ENCODE assay signal across 8 cellular contexts in the genomic region with DNA sequence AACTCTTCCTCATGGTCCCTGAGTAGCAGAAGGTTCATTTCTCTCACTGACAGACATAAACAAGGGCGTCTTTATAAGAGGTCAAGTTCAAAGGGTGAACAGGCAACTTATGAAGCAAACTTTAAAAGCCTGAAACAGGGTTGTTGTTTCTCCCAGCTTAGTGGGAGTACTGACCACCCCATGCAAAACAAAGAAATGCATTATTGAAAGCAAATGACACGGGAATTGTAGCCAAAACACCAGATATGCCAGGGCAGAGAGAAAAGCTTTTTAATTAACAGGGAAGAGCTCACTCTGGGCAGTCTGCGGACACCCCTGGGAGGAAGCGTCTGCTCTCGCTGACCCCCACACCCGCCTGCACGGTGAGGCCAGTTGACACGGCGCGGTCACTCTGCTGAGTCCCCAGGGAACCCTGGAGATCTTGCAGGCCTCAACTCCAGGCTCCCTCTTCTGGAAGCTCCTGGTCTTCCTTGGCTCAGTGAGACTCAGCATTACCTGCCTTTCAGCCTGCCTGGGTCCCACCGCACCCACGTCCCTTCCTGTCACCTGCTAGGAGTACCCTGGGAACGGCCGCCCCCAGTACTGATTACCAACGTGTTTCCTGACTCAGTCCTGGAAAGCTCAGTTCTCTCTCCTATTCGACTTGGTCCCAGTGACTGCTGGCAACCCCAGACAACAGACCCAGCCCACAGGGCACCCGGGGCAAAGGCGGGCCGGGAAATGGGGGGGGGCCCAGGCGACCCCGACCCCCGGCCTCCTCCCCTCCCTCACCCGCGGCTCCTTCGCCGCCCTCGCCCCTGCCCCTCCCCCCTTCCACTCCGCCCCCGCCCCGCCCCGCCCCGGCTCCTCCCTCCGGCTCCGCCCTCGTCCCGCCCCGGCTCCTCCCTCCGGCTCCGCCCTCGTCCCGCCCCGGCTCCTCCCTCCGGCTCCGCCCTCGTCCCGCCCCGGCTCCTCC. TPM values are rescaled to one million over a fixed set of nuclear protein-coding genes. Genes with fewer than 3 reads are reported as not detected.
DNase-seq lines count a peak whose midpoint lies in the region; ATAC-seq, FAIRE-seq and TF ChIP-seq lines count a peak whose summit lies in the region.

No MANE protein-coding gene starts in this region.

- no peak for ATAC-seq in GM18907 (IDR thresholded peaks at IDR 0.05; ENCODE audit: unreplicated experiment)

- FAIRE-seq in endometrium (lab: Jason Lieb, UNC), result peak; percentile 83

- H3K27ac ChIP-seq in VCaP (peak overlapping the region; percentile 65), temporal lobe (ENCODE audit: low read depth, low read length) (peak overlapping the region; percentile 91)

- DNase-seq in NCI-H2171 treated with DMSO at 0.1 percent for 48 hours (lab: John Stamatoyannopoulos, UW) (peak; percentile 57), NCI-H2171 (lab: John Stamatoyannopoulos, UW) (no peak), NCI-H1105 (lab: John Stamatoyannopoulos, UW) (peak; percentile 45), lung microvascular endothelial cell (ENCODE audit: low read depth in 2 of 2) (peak; percentile 57 to 75)

- TF ChIP-seq CTCF in VCaP (conservative IDR thresholded peaks at IDR 0.05), result peak; percentile 68

RNA-seq across cellular contexts. Expression of gene CFAP410, which starts 1.0 kb away (rescaled TPM):
- total RNA-seq in lung microvascular endothelial cell (3.7 and 4.8 TPM in 2 replicates), temporal lobe (9.6 TPM)

RNA-seq across cellular contexts. Expression of gene TRPM2, which starts 15.2 kb away (rescaled TPM):
- total RNA-seq in lung microvascular endothelial cell (0.22 and 0.40 TPM in 2 replicates), temporal lobe (2.0 TPM)

RNA-seq across cellular contexts. Expression of gene PFKL, which starts 38.4 kb away (rescaled TPM):
- 196 and 329 TPM in 2 replicates for total RNA-seq in lung microvascular endothelial cell
- total RNA-seq in temporal lobe, result 96.4 TPM

RNA-seq across cellular contexts. Expression of gene AIRE, which starts 52.5 kb away (rescaled TPM):
- not detected in 2 replicates for total RNA-seq in lung microvascular endothelial cell
- total RNA-seq in temporal lobe, result under 0.01 TPM
